ENCODE assay signal across 20 cellular contexts in the genomic region with DNA sequence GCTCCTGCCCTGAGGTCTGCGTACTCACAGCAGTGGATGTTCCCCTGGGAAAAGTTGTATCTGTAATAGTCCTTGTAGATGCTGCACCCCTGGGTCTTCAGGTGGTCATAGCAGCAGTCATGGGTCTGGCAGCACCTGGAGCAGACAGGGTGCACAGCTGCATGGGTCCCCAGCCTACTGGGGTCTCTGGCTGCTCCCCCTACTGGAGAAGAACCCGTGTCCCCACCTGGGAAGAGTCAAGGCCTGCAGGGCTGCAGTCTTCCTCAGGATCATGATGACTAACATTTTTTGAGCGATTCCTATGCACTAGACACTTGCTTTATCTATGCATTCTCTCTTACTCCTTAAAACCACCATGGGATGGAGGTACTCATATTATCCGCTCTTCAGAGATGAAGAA. TPM values are rescaled to one million over a fixed set of nuclear protein-coding genes. Genes with fewer than 3 reads are reported as not detected.
DNase-seq lines count a peak whose midpoint lies in the region; ATAC-seq and TF ChIP-seq lines count a peak whose summit lies in the region.
"Had no signal": no experiment of that assay in that cellular context is flagged by ENCODE, and none has a peak within 500 bp of the region (broad histone marks: within the 10 kb centered on the region; RNA-seq: fewer than 3 reads in every experiment).

No MANE protein-coding gene starts in this region.

- H3K27ac Mint-ChIP-seq in endodermal cell (no peak overlapping the region), T-cell (no peak overlapping the region)

- H3K4me1 ChIP-seq in Loucy (ENCODE audit: insufficient read depth, low read length, poor library complexity, severe bottlenecking) (no peaks in the 10 kb centered on the region), endodermal cell (ENCODE audit: control insufficient read depth, insufficient read depth, low read length) (no peaks in the 10 kb centered on the region)
- H3K4me1 ChIP-seq: BE2C, HAP-1 had no signal

- H3K27ac ChIP-seq in endodermal cell (ENCODE audit: low read depth, low read length) = no peak overlapping the region

- no peak overlapping the region for H3K4me3 Mint-ChIP-seq in endodermal cell
- no peak overlapping the region for H3K4me3 Mint-ChIP-seq in T-cell
- H3K4me3 Mint-ChIP-seq: CD4-positive, CD25-positive, alpha-beta regulatory T cell had no signal

- no peak for DNase-seq in GM06990 (ENCODE audit: extremely low read depth, insufficient read length)
- DNase-seq in endodermal cell = no peak
- peak; percentile 17 for DNase-seq in sciatic nerve (ENCODE audit: low spot score)
- DNase-seq in activated CD4-positive, alpha-beta T cell treated with anti-CD3 and anti-CD28 coated beads, Interleukin-2, amount 50 U/mL, for 48 hours = no peak
- DNase-seq in T-cell = no peak
- DNase-seq in NOMO-1 (lab: John Stamatoyannopoulos, UW; ENCODE audit: unreplicated experiment in 2 of 2) = no peak
- DNase-seq: BE2C; CD4-positive, CD25-positive, alpha-beta regulatory T cell; NCI-H1417; NCI-H187; NCI-H2107; NCI-H2227 treated with DMSO at 0.1 percent for 48 hours; NCI-H510A treated with DMSO at 0.1 percent for 48 hours; NCI-H774; SHP77 had no signal

- H3K9ac ChIP-seq in Loucy (ENCODE audit: low read depth, low read length, poor library complexity, severe bottlenecking) = no peak overlapping the region
- no peak overlapping the region for H3K9ac ChIP-seq in endodermal cell (ENCODE audit: extremely low read depth, low read length, poor library complexity, severe bottlenecking)

- intact Hi-C loops in sciatic nerve (cut with DNase I) = no loop called here

- 82 to 91% methylated on average over 3 to 4 of the region's 4 CpGs for WGBS in endodermal cell (ENCODE audit: insufficient coverage in 1 of 2, insufficient read length in 1 of 2), 2 experiments

- H3K79me2 ChIP-seq in Loucy (ENCODE audit: insufficient read depth, low read length) = no peaks in the 10 kb centered on the region

- H2AFZ ChIP-seq in Loucy (ENCODE audit: low read length) = no peak overlapping the region

- H3K36me3 Mint-ChIP-seq in endodermal cell (ENCODE audit: low read depth) = no peaks in the 10 kb centered on the region
- no peaks in the 10 kb centered on the region for H3K36me3 Mint-ChIP-seq in T-cell
- H3K36me3 Mint-ChIP-seq: CD4-positive, CD25-positive, alpha-beta regulatory T cell had no signal

- no peaks in the 10 kb centered on the region for H3K36me3 ChIP-seq in GM06990 (ENCODE audit: control insufficient read depth, insufficient read depth, low read length)
- H3K36me3 ChIP-seq in Loucy (ENCODE audit: insufficient read depth, low read length) = no peaks in the 10 kb centered on the region
- H3K36me3 ChIP-seq in endodermal cell (ENCODE audit: control insufficient read depth, insufficient read depth, low read length) = no peaks in the 10 kb centered on the region
- H3K36me3 ChIP-seq: BE2C, HAP-1 had no signal

- ATAC-seq in sciatic nerve = no peak
- ATAC-seq in GM21576 (IDR thresholded peaks at IDR 0.05; ENCODE audit: unreplicated experiment) = no peak
- ATAC-seq in T-cell (replicated peaks in 1 of 4) = no peak
- ATAC-seq: SK-N-SH treated with all-trans-retinoic acid at 6 μM for 48 hours had no signal

- H4K20me1 ChIP-seq in Loucy (ENCODE audit: insufficient read depth, low read length, poor library complexity, severe bottlenecking) = no peaks in the 10 kb centered on the region

- no peaks in the 10 kb centered on the region for H3F3A ChIP-seq in Loucy (ENCODE audit: low read depth)

- no peak overlapping the region for H3K4me2 ChIP-seq in Loucy (ENCODE audit: low read depth, low read length, poor library complexity, severe bottlenecking)

- H3K4me3 ChIP-seq in GM06990 (replicated peaks; ENCODE audit: low read depth, low read length) (no peak overlapping the region), Loucy (ENCODE audit: low read length, poor library complexity, severe bottlenecking) (no peak overlapping the region), endodermal cell (ENCODE audit: low read length) (no peak overlapping the region)
- H3K4me3 ChIP-seq: HAP-1 had no signal

- no peaks in the 10 kb centered on the region for H3K27me3 ChIP-seq in GM06990 (replicated peaks; ENCODE audit: control insufficient read depth, insufficient read depth, low read length)
- H3K27me3 ChIP-seq in Loucy (ENCODE audit: insufficient read depth, low read length, poor library complexity, severe bottlenecking) = no peaks in the 10 kb centered on the region
- no peaks in the 10 kb centered on the region for H3K27me3 ChIP-seq in endodermal cell (ENCODE audit: control insufficient read depth, insufficient read depth, low read length, poor library complexity, severe bottlenecking)
- H3K27me3 ChIP-seq: BE2C had no signal

- H3K27me3 Mint-ChIP-seq in endodermal cell (ENCODE audit: insufficient read depth) (peaks cover 9% of the 10 kb centered on the region), T-cell (peaks cover 28 to 31% of the 10 kb centered on the region in 2 donors)

- POLR2A ChIA-PET in T-cell (lab: Charles Lee) = no interaction called here

- TF ChIP-seq CTCF in GM06990 (IDR thresholded peaks at IDR 0.05; ENCODE audit: insufficient read depth, low read length, poor library complexity, severe bottlenecking) (peak; percentile 14), Loucy (conservative IDR thresholded peaks at IDR 0.05; ENCODE audit: low read length) (peak; percentile 37; the same call in 1 of the 2 replicates), endodermal cell (conservative IDR thresholded peaks at IDR 0.05) (peak; percentile 56)

- CTCF ChIA-PET in T-cell (lab: Charles Lee) = no interaction called here

- H3K9me3 Mint-ChIP-seq in endodermal cell (no peaks in the 10 kb centered on the region), T-cell (no peaks in the 10 kb centered on the region)

- H3K9me3 ChIP-seq in Loucy (ENCODE audit: insufficient read depth, low read depth, low read length) (no peaks in the 10 kb centered on the region), endodermal cell (ENCODE audit: control insufficient read depth, low read length) (no peaks in the 10 kb centered on the region)
- H3K9me3 ChIP-seq: BE2C, HAP-1 had no signal

- H3K9me2 ChIP-seq in Loucy (replicated peaks; ENCODE audit: low read depth, low read length) = no peaks in the 10 kb centered on the region

- H3K4me1 Mint-ChIP-seq in endodermal cell (peaks cover 4% of the 10 kb centered on the region), T-cell (peaks cover 0 to 2% (median 0%) of the 10 kb centered on the region in 3 donors)

RNA-seq across cellular contexts. Expression of a gene that starts 3.9 kb away (rescaled TPM):
- total RNA-seq in endodermal cell (not detected), sciatic nerve (not detected), T-cell (not detected)
- not detected for polyA plus RNA-seq in endodermal cell (2013, experiment 1 of 2)
- polyA plus RNA-seq in endodermal cell (2013, experiment 2 of 2) = not detected
- total RNA-seq: CD4-positive, CD25-positive, alpha-beta regulatory T cell; RPMI7951 had no signal
- polyA plus RNA-seq: CD4-positive, CD25-positive, alpha-beta regulatory T cell had no signal

RNA-seq across cellular contexts. Expression of a gene that starts 23.6 kb away (rescaled TPM):
- total RNA-seq in endodermal cell (not detected), sciatic nerve (not detected), T-cell (not detected)
- polyA plus RNA-seq in endodermal cell (2013, experiment 1 of 2) = not detected
- not detected for polyA plus RNA-seq in endodermal cell (2013, experiment 2 of 2)
- total RNA-seq: CD4-positive, CD25-positive, alpha-beta regulatory T cell; RPMI7951 had no signal
- polyA plus RNA-seq: CD4-positive, CD25-positive, alpha-beta regulatory T cell had no signal

RNA-seq across cellular contexts. Expression of a gene that starts 45.5 kb away (rescaled TPM):
- total RNA-seq in endodermal cell = not detected
- polyA plus RNA-seq in endodermal cell (2013, experiment 1 of 2) = not detected
- not detected for polyA plus RNA-seq in endodermal cell (2013, experiment 2 of 2)
- total RNA-seq in sciatic nerve = 1.3 TPM
- total RNA-seq in T-cell = not detected
- total RNA-seq: CD4-positive, CD25-positive, alpha-beta regulatory T cell; RPMI7951 had no signal
- polyA plus RNA-seq: CD4-positive, CD25-positive, alpha-beta regulatory T cell had no signal
